ENCODE assay signal across 1 cellular context in the genomic region with DNA sequence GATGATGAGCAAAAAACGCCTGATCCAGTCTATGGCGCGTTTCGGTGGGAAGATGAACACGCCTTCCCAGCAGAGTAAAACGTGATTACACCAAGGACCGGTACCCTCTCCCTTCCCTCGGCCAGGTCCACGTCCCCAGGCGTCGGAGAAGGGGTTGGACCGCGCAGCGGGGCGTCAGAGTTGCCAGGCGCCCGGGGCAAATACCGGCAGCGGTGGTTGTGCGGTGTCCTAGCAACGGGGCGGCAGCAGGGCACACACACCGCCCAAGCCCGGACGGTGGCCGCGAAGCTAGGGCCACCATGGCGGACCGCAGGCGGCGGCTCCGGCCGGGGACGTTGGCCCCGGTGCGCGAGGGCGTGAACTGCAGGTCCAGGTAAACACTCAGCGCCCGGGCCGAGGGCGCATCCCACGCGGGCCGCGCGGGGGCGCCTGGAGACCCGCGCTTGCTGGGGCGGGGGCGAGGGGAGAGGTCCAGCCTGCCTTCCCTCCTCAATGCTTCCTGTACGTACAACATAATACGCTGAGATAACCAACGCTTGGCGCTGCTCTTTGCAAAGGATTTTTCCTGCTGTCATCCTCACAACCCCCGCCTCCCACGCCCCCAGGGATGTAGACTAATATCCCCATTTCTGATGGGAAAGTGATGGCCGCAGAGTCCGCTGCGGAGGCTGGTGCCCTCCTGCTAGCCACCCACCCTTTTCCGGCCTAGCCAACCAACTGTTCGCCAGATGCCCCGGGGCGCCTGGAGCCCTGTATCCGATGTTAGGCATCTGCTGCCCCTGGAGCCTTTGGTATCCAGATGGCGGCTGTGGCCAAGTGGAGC.
A peak's percentile ranks its signal among the peaks of the same experiment; 100 is the strongest.
TF ChIP-seq lines count a peak whose summit lies in the region.

A gene with protein sequence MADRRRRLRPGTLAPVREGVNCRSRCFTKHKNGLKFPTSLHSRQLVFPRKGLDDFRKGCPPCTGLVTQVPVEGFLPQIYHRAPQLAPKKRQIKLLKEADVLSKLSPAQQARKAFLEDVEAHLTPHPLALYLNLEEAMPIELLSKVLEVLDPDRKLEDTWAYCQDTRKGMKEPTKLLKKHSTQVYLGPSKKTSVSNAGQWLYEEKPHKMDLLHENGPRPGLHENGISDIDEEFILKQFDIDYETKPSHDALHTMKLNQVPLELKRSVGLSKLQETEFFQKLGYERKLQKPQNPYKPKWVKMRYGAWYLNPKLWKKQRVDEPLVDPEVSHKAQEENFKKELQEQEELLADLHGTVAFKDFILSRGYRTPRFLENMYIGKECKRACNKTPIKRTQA (plus strand): TSS at position 274 of the 823 bp plus-strand sequence. CDS start 26 bp downstream, at position 300.

TF ChIP-seq in HepG2, 621 proteins besides CTCF, POLR2A, EP300 and RAD21 (continued from another document and continues in another):
- peak; percentile 50; the same call in 1 of the 2 replicates for TF ChIP-seq ZNF441 (CRISPR knock-in tag; IDR thresholded peaks at IDR 0.05; ENCODE audit: borderline replicate concordance)
- TF ChIP-seq, protein P1, sequence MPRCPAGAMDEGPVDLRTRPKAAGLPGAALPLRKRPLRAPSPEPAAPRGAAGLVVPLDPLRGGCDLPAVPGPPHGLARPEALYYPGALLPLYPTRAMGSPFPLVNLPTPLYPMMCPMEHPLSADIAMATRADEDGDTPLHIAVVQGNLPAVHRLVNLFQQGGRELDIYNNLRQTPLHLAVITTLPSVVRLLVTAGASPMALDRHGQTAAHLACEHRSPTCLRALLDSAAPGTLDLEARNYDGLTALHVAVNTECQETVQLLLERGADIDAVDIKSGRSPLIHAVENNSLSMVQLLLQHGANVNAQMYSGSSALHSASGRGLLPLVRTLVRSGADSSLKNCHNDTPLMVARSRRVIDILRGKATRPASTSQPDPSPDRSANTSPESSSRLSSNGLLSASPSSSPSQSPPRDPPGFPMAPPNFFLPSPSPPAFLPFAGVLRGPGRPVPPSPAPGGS (CRISPR knock-in tag; IDR thresholded peaks at IDR 0.05) = peak; percentile 24; the same call in 1 of the 2 replicates
- TF ChIP-seq, protein P2, sequence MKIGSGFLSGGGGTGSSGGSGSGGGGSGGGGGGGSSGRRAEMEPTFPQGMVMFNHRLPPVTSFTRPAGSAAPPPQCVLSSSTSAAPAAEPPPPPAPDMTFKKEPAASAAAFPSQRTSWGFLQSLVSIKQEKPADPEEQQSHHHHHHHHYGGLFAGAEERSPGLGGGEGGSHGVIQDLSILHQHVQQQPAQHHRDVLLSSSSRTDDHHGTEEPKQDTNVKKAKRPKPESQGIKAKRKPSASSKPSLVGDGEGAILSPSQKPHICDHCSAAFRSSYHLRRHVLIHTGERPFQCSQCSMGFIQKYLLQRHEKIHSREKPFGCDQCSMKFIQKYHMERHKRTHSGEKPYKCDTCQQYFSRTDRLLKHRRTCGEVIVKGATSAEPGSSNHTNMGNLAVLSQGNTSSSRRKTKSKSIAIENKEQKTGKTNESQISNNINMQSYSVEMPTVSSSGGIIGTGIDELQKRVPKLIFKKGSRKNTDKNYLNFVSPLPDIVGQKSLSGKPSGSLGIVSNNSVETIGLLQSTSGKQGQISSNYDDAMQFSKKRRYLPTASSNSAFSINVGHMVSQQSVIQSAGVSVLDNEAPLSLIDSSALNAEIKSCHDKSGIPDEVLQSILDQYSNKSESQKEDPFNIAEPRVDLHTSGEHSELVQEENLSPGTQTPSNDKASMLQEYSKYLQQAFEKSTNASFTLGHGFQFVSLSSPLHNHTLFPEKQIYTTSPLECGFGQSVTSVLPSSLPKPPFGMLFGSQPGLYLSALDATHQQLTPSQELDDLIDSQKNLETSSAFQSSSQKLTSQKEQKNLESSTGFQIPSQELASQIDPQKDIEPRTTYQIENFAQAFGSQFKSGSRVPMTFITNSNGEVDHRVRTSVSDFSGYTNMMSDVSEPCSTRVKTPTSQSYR (CRISPR knock-in tag; IDR thresholded peaks at IDR 0.05; ENCODE audit: borderline replicate concordance) = peak; percentile 28; the same call in 1 of the 2 replicates
- TF ChIP-seq NONO (IDR thresholded peaks at IDR 0.05) = no peak
- TF ChIP-seq NONO (CRISPR knock-in tag; conservative IDR thresholded peaks at IDR 0.05) = peak; percentile 88
- TF ChIP-seq ZNF234 (CRISPR knock-in tag; conservative IDR thresholded peaks at IDR 0.05) = no peak
- TF ChIP-seq, protein P3, sequence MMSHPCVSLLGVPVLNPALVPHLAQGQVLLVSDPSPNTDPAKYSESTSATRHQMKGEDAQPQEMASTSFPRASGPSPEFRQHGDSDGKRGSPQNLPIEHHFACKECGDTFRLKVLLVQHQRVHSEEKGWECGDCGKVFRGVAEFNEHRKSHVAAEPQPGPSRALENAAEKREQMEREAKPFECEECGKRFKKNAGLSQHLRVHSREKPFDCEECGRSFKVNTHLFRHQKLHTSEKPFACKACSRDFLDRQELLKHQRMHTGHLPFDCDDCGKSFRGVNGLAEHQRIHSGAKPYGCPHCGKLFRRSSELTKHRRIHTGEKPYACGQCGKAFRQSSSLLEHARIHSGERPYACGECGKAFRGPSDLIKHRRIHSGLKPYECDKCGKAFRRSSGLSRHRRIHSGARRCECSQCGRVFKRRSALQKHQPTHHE (CRISPR knock-in tag; IDR thresholded peaks at IDR 0.05; ENCODE audit: borderline replicate concordance) = peak; percentile 97
- no peak for TF ChIP-seq NFIB (CRISPR knock-in tag; IDR thresholded peaks at IDR 0.05; ENCODE audit: borderline replicate concordance)
- TF ChIP-seq, protein P4, sequence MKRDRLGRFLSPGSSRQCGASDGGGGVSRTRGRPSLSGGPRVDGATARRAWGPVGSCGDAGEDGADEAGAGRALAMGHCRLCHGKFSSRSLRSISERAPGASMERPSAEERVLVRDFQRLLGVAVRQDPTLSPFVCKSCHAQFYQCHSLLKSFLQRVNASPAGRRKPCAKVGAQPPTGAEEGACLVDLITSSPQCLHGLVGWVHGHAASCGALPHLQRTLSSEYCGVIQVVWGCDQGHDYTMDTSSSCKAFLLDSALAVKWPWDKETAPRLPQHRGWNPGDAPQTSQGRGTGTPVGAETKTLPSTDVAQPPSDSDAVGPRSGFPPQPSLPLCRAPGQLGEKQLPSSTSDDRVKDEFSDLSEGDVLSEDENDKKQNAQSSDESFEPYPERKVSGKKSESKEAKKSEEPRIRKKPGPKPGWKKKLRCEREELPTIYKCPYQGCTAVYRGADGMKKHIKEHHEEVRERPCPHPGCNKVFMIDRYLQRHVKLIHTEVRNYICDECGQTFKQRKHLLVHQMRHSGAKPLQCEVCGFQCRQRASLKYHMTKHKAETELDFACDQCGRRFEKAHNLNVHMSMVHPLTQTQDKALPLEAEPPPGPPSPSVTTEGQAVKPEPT (CRISPR knock-in tag; IDR thresholded peaks at IDR 0.05; ENCODE audit: low read depth) = no peak
- TF ChIP-seq, protein P5, sequence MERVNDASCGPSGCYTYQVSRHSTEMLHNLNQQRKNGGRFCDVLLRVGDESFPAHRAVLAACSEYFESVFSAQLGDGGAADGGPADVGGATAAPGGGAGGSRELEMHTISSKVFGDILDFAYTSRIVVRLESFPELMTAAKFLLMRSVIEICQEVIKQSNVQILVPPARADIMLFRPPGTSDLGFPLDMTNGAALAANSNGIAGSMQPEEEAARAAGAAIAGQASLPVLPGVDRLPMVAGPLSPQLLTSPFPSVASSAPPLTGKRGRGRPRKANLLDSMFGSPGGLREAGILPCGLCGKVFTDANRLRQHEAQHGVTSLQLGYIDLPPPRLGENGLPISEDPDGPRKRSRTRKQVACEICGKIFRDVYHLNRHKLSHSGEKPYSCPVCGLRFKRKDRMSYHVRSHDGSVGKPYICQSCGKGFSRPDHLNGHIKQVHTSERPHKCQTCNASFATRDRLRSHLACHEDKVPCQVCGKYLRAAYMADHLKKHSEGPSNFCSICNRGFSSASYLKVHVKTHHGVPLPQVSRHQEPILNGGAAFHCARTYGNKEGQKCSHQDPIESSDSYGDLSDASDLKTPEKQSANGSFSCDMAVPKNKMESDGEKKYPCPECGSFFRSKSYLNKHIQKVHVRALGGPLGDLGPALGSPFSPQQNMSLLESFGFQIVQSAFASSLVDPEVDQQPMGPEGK (CRISPR knock-in tag; IDR thresholded peaks at IDR 0.05) = peak; percentile 71
- peak; percentile 81; the same call in 1 of the 2 replicates for TF ChIP-seq ZNF589 (CRISPR knock-in tag; conservative IDR thresholded peaks at IDR 0.05)
- TF ChIP-seq RNF2 (conservative IDR thresholded peaks at IDR 0.05; ENCODE audit: low read depth) = peak; percentile 82
- TF ChIP-seq ZBTB7A (CRISPR knock-in tag; IDR thresholded peaks at IDR 0.05) = peak; percentile 57; the same call in 1 of the 2 replicates
- TF ChIP-seq ZNF232 (CRISPR knock-in tag; IDR thresholded peaks at IDR 0.05; ENCODE audit: borderline replicate concordance) = peak; percentile 67; the same call in 1 of the 2 replicates
- peak; percentile 28; the same call in 1 of the 2 replicates for TF ChIP-seq NCOR1 (IDR thresholded peaks at IDR 0.05; ENCODE audit: borderline replicate concordance, low read length)
- TF ChIP-seq FOSL2 (CRISPR knock-in tag; IDR thresholded peaks at IDR 0.05) = peak; percentile 24
- TF ChIP-seq ESRRA (CRISPR knock-in tag; IDR thresholded peaks at IDR 0.05; ENCODE audit: low read depth) = peak; percentile 76; the same call in 1 of the 2 replicates
- TF ChIP-seq NR2C2 (CRISPR knock-in tag; IDR thresholded peaks at IDR 0.05; ENCODE audit: borderline replicate concordance) = peak; percentile 67
- TF ChIP-seq, protein P6, sequence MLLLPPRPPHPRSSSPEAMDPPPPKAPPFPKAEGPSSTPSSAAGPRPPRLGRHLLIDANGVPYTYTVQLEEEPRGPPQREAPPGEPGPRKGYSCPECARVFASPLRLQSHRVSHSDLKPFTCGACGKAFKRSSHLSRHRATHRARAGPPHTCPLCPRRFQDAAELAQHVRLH (CRISPR knock-in tag; IDR thresholded peaks at IDR 0.05; ENCODE audit: borderline replicate concordance, low read depth) = peak; percentile 72; the same call in 1 of the 2 replicates
- TF ChIP-seq, protein P7, sequence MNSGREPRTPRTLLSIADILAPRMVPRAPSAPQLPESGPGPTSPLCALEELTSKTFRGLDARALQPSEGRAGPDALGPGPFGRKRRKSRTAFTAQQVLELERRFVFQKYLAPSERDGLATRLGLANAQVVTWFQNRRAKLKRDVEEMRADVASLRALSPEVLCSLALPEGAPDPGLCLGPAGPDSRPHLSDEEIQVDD (CRISPR knock-in tag; IDR thresholded peaks at IDR 0.05; ENCODE audit: borderline replicate concordance) = peak; percentile 31; the same call in 1 of the 2 replicates
- TF ChIP-seq IRX3 (CRISPR knock-in tag; IDR thresholded peaks at IDR 0.05; ENCODE audit: borderline replicate concordance, low read depth) = 0 out of 2 replicates have a peak, but pooled peaks have one; percentile 61
- TF ChIP-seq GABPB1 (CRISPR knock-in tag; IDR thresholded peaks at IDR 0.05) = peak; percentile 80
- TF ChIP-seq, protein P8, sequence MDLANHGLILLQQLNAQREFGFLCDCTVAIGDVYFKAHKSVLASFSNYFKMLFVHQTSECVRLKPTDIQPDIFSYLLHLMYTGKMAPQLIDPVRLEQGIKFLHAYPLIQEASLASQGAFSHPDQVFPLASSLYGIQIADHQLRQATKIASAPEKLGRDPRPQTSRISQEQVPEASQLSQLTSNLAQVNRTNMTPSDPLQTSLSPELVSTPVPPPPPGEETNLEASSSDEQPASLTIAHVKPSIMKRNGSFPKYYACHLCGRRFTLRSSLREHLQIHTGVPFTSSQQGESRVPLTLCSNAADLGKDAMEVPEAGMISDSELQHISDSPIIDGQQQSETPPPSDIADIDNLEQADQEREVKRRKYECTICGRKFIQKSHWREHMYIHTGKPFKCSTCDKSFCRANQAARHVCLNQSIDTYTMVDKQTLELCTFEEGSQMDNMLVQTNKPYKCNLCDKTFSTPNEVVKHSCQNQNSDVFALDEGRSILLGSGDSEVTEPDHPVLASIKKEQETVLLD (CRISPR knock-in tag; IDR thresholded peaks at IDR 0.05; ENCODE audit: low read depth) = 0 out of 2 replicates have a peak, but pooled peaks have one; percentile 56
- peak; percentile 64; the same call in 1 of the 2 replicates for TF ChIP-seq FOXJ3 (CRISPR knock-in tag; IDR thresholded peaks at IDR 0.05; ENCODE audit: borderline replicate concordance)
- TF ChIP-seq, protein P9, sequence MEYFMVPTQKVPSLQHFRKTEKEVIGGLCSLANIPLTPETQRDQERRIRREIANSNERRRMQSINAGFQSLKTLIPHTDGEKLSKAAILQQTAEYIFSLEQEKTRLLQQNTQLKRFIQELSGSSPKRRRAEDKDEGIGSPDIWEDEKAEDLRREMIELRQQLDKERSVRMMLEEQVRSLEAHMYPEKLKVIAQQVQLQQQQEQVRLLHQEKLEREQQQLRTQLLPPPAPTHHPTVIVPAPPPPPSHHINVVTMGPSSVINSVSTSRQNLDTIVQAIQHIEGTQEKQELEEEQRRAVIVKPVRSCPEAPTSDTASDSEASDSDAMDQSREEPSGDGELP (IDR thresholded peaks at IDR 0.05; ENCODE audit: borderline replicate concordance, low read depth) = peak; percentile 29; the same call in 1 of the 2 replicates
- TF ChIP-seq, protein P10, sequence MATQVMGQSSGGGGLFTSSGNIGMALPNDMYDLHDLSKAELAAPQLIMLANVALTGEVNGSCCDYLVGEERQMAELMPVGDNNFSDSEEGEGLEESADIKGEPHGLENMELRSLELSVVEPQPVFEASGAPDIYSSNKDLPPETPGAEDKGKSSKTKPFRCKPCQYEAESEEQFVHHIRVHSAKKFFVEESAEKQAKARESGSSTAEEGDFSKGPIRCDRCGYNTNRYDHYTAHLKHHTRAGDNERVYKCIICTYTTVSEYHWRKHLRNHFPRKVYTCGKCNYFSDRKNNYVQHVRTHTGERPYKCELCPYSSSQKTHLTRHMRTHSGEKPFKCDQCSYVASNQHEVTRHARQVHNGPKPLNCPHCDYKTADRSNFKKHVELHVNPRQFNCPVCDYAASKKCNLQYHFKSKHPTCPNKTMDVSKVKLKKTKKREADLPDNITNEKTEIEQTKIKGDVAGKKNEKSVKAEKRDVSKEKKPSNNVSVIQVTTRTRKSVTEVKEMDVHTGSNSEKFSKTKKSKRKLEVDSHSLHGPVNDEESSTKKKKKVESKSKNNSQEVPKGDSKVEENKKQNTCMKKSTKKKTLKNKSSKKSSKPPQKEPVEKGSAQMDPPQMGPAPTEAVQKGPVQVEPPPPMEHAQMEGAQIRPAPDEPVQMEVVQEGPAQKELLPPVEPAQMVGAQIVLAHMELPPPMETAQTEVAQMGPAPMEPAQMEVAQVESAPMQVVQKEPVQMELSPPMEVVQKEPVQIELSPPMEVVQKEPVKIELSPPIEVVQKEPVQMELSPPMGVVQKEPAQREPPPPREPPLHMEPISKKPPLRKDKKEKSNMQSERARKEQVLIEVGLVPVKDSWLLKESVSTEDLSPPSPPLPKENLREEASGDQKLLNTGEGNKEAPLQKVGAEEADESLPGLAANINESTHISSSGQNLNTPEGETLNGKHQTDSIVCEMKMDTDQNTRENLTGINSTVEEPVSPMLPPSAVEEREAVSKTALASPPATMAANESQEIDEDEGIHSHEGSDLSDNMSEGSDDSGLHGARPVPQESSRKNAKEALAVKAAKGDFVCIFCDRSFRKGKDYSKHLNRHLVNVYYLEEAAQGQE (IDR thresholded peaks at IDR 0.05; ENCODE audit: borderline replicate concordance in 1 of 2, low read depth in 1 of 2, low read length in 2 of 2) = peak in 1 of 2 experiments; percentile 12; a peak in 1 of 4 replicates
